In the genomic region with DNA sequence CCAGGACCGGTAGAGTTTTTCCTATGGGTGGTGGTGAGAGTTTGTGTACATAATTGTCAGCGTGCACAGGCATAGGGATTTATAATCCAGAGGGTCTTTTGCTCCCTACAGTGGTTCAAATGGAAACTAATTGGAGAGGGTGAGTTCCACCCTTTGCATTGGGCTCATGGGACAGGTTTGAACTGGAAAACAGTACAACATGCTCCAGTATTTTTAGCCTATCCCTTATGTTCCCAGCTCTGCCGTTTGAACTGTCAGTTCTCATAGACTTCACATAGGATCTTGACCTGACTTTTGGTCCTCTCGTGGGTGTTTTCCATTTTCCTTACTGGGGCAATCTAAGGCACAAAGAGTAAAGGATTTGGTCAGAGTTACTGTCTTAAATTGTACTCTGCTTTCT, we compare ENCODE assay signal across 15 cellular contexts. TPM values are rescaled to one million over a fixed set of nuclear protein-coding genes. Genes with fewer than 3 reads are reported as not detected.
DNase-seq lines count a peak whose midpoint lies in the region; ATAC-seq and TF ChIP-seq lines count a peak whose summit lies in the region.
"Had no signal": no experiment of that assay in that cellular context is flagged by ENCODE, and none has a peak within 500 bp of the region (broad histone marks: within the 10 kb centered on the region; RNA-seq: fewer than 3 reads in every experiment).

No MANE protein-coding gene starts in this region.

- H3K9me3 ChIP-seq in left ventricle myocardium inferior (replicated peaks) (no peaks in the 10 kb centered on the region), muscle layer of colon (ENCODE audit: low read length) (no peaks in the 10 kb centered on the region), stomach smooth muscle (ENCODE audit: control insufficient read depth in 2 of 2, low read length in 2 of 2) (no peaks in the 10 kb centered on the region)
- H3K9me3 ChIP-seq: BLaER1 had no signal

- TF ChIP-seq CTCF in left ventricle myocardium inferior (IDR thresholded peaks at IDR 0.05; ENCODE audit: borderline replicate concordance) = no peak

- no peaks in the 10 kb centered on the region for H3K4me1 Mint-ChIP-seq in natural killer cell treated with Interleukin-12 subunit alpha and Interleukin-12 subunit beta and Interleukin-15 and Interleukin-18, amount 100 ng/mL, for 72 hours (ENCODE audit: low read depth in 2 of 2)

- H3K36me3 Mint-ChIP-seq in natural killer cell treated with Interleukin-12 subunit alpha and Interleukin-12 subunit beta and Interleukin-15 and Interleukin-18, amount 100 ng/mL, for 72 hours = no peaks in the 10 kb centered on the region
- H3K36me3 Mint-ChIP-seq: CD8-positive, alpha-beta T cell had no signal

- peaks cover 94% of the 10 kb centered on the region for H3K4me1 ChIP-seq in left ventricle myocardium inferior
- H3K4me1 ChIP-seq in muscle layer of colon (ENCODE audit: insufficient read depth, low read length) = peaks cover 62% of the 10 kb centered on the region
- peaks cover 22% of the 10 kb centered on the region for H3K4me1 ChIP-seq in stomach smooth muscle (ENCODE audit: control insufficient read depth, insufficient read depth, low read length)
- H3K4me1 ChIP-seq: BLaER1 had no signal

- H3K9ac ChIP-seq in muscle layer of colon (ENCODE audit: low read length) (no peak overlapping the region), stomach smooth muscle (ENCODE audit: low read length in 2 of 2) (no peak overlapping the region)
- H3K9ac ChIP-seq: BLaER1 had no signal

- H3K27ac ChIP-seq in left ventricle myocardium inferior (replicated peaks) (peak overlapping the region; percentile 87), muscle layer of colon (ENCODE audit: low read depth, low read length) (peak overlapping the region; percentile 39), stomach smooth muscle (ENCODE audit: low read length) (peak overlapping the region; percentile 37)
- H3K27ac ChIP-seq: BLaER1 had no signal

- no peaks in the 10 kb centered on the region for H3K27me3 ChIP-seq in left ventricle myocardium inferior (ENCODE audit: low read depth)
- H3K27me3 ChIP-seq in muscle layer of colon (ENCODE audit: control insufficient read depth in 1 of 2, insufficient read depth in 2 of 2, low read length in 2 of 2) = peaks cover 0 to 4% of the 10 kb centered on the region in 2 donors
- H3K27me3 ChIP-seq in stomach smooth muscle (ENCODE audit: control insufficient read depth in 1 of 2, insufficient read depth in 2 of 2, low read length in 2 of 2) = peaks cover 0 to 3% of the 10 kb centered on the region in 2 donors

- H3K36me3 ChIP-seq in left ventricle myocardium inferior (no peaks in the 10 kb centered on the region), muscle layer of colon (ENCODE audit: insufficient read depth, low read length) (no peaks in the 10 kb centered on the region), stomach smooth muscle (ENCODE audit: control insufficient read depth in 2 of 2, insufficient read depth in 2 of 2, low read length in 2 of 2) (no peaks in the 10 kb centered on the region)
- H3K36me3 ChIP-seq: BLaER1 had no signal

- H3K4me3 ChIP-seq in left ventricle myocardium inferior (no peak overlapping the region), muscle layer of colon (ENCODE audit: low read depth in 1 of 2, low read length in 2 of 2) (no peak overlapping the region), stomach smooth muscle (ENCODE audit: low read length in 2 of 2) (no peak overlapping the region)
- H3K4me3 ChIP-seq: BLaER1, K562 had no signal

- no peaks in the 10 kb centered on the region for H3K9me3 Mint-ChIP-seq in natural killer cell treated with Interleukin-12 subunit alpha and Interleukin-12 subunit beta and Interleukin-15 and Interleukin-18, amount 100 ng/mL, for 72 hours
- H3K9me3 Mint-ChIP-seq: CD8-positive, alpha-beta T cell; HFFc6 had no signal

- peaks cover 0 to 4% of the 10 kb centered on the region in 2 donors for H3K27me3 Mint-ChIP-seq in natural killer cell treated with Interleukin-12 subunit alpha and Interleukin-12 subunit beta and Interleukin-15 and Interleukin-18, amount 100 ng/mL, for 72 hours

- intact Hi-C loops in left ventricle myocardium inferior (cut with micrococcal nuclease) = no loop called here
- intact Hi-C loops in cardiac septum (cut with DNase I) = no loop called here

- no peak for ATAC-seq in GM18873 (IDR thresholded peaks at IDR 0.05; ENCODE audit: low FRiP score, unreplicated experiment)
- ATAC-seq in natural killer cell treated with Interleukin-12 subunit alpha and Interleukin-12 subunit beta and Interleukin-15 and Interleukin-18, amount 100 ng/mL, for 72 hours = no peak
- ATAC-seq: CD8-positive, alpha-beta T cell; K562 had no signal

- H3K27ac Mint-ChIP-seq in natural killer cell treated with Interleukin-12 subunit alpha and Interleukin-12 subunit beta and Interleukin-15 and Interleukin-18, amount 100 ng/mL, for 72 hours = no peak overlapping the region
- H3K27ac Mint-ChIP-seq: CD8-positive, alpha-beta T cell; HFFc6 had no signal

- no peak for DNase-seq in left ventricle myocardium inferior
- DNase-seq in cardiac septum (ENCODE audit: low spot score) = no peak
- DNase-seq in NOMO-1 treated with dmso at 0.1 percent for 144 hours (lab: John Stamatoyannopoulos, UW; ENCODE audit: unreplicated experiment) = no peak
- DNase-seq in natural killer cell treated with Interleukin-12 subunit alpha and Interleukin-12 subunit beta and Interleukin-15 and Interleukin-18, amount 100 ng/mL, for 72 hours (ENCODE audit: low spot score) = no peak
- DNase-seq: CD8-positive, alpha-beta T cell; HFFc6; MV-4-11; NCI-H1417; NCI-H187 treated with DMSO at 0.1 percent for 48 hours; NCI-H446 had no signal

- no peak overlapping the region for H3K4me3 Mint-ChIP-seq in natural killer cell treated with Interleukin-12 subunit alpha and Interleukin-12 subunit beta and Interleukin-15 and Interleukin-18, amount 100 ng/mL, for 72 hours
- H3K4me3 Mint-ChIP-seq: CD8-positive, alpha-beta T cell; HFFc6 had no signal

RNA-seq across cellular contexts. Expression of a gene that starts 31.8 kb away (rescaled TPM):
- 1,867 TPM for total RNA-seq in left ventricle myocardium inferior
- 3,112 TPM for total RNA-seq in cardiac septum
- total RNA-seq in natural killer cell treated with Interleukin-12 subunit alpha and Interleukin-12 subunit beta and Interleukin-15 and Interleukin-18, amount 100 ng/mL, for 72 hours = 1 to 10 TPM; 2.9 to 6.7 TPM

Comparison
In these comparisons a context has a peak if more than half of its experiments do, and no peak if none do; other contexts are left out.
1. H3K27ac ChIP-seq: peak in every context shown above with its lines; median percentile 87 in left ventricle myocardium inferior; 39 in muscle layer of colon; 37 in stomach smooth muscle.
2. RNA of a gene that starts 31.8 kb away (total RNA-seq): 3,112 TPM in cardiac septum (single experiment) and 1,867 TPM in left ventricle myocardium inferior (single experiment); 2.9 to 6.7 TPM in natural killer cell treated with Interleukin-12 subunit alpha and Interleukin-12 subunit beta and Interleukin-15 and Interleukin-18, amount 100 ng/mL, for 72 hours; every median in the first group is over 100 times any median in the second.